8 cellular contexts compared by ENCODE assay signal in the genomic region with DNA sequence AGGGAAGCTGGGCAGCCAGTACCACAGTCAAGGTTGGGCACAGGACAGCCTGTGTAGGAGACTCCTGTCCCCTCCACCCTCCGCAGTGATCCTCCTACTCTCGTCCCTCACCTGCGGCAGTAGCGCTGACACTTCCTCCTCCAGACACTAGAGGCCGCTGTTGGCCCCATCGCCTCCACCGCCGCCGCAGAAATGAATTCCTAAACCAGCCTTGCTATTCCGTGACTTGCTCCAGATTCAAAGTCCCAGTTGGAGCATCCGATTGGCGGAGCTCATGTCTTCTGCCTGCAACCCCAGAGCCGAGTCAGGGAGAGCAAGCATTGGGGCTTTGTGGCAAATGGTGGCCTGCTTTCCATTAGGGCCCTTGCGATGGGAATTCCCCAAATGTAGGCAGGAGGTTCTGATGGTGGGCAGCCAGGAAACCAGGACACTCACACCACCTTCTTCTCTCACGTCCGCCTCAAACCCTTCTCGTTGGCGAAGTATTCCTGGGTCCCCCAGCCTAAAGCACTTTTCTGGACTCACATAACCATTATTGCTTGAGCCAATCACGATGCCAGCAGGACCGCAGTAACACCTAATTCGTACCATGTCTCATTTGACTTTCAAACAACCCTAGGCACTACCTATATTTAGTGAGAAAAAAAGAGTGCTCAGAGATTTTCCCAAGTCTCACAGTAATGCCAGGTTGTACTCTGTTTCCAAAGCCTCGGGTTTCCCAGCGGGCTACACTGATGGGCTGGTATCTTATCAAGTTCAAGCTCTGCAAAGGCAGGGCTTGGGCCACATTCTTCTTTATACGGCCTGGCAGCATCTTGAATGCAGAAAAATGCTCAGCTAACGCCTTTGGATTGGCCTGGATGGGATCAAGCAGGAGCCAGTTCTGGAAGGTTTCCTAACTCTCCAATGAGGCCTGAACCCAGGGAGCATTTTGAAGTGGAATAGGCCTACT. TPM values are rescaled to one million over a fixed set of nuclear protein-coding genes. Genes with fewer than 3 reads are reported as not detected.
DNase-seq lines count a peak whose midpoint lies in the region; ATAC-seq and TF ChIP-seq lines count a peak whose summit lies in the region.

No MANE protein-coding gene starts in this region.

- DNase-seq in HuH-7.5 (ENCODE audit: low spot score) (peak; percentile 78), fibroblast of mammary gland (ENCODE audit: low read depth) (peak; percentile 80)
- peak; percentile 67 for DNase-seq in activated T-helper 1 cell treated with anti-CD3 and anti-CD28 coated beads, Interleukin-12 subunit alpha, Interleukin-12 subunit beta, Interleukin-2, Interleukin-4 antibody, amounts not matched to agents 30 ng/mL and 10 ng/mL and 1 ng/mL, durations not matched to agents 14 hours and 24 hours and 36 hours (ENCODE audit: low spot score)
- no peak for DNase-seq in natural killer cell treated with Interleukin-12 subunit alpha and Interleukin-12 subunit beta and Interleukin-15 and Interleukin-18, amount 100 ng/mL, for 72 hours (ENCODE audit: low spot score)

- no peaks in the 10 kb centered on the region for H3K9me3 Mint-ChIP-seq in activated T-helper 1 cell treated with anti-CD3 and anti-CD28 coated beads, Interleukin-12 subunit alpha, Interleukin-12 subunit beta, Interleukin-2, Interleukin-4 antibody, amounts not matched to agents 30 ng/mL and 10 ng/mL and 1 ng/mL, durations not matched to agents 14 hours and 24 hours and 36 hours
- H3K9me3 Mint-ChIP-seq in natural killer cell treated with Interleukin-12 subunit alpha and Interleukin-12 subunit beta and Interleukin-15 and Interleukin-18, amount 100 ng/mL, for 72 hours = no peaks in the 10 kb centered on the region
- no peaks in the 10 kb centered on the region for H3K9me3 Mint-ChIP-seq in stimulated activated naive CD8-positive, alpha-beta T cell treated with anti-CD3 and anti-CD28 coated beads, Interleukin-15, Interleukin-2, amounts not matched to agents 100 ng/mL and 50 ng/mL, for 24 hours

- peaks cover 4% of the 10 kb centered on the region for H3K27me3 Mint-ChIP-seq in activated T-helper 1 cell treated with anti-CD3 and anti-CD28 coated beads, Interleukin-12 subunit alpha, Interleukin-12 subunit beta, Interleukin-2, Interleukin-4 antibody, amounts not matched to agents 30 ng/mL and 10 ng/mL and 1 ng/mL, durations not matched to agents 14 hours and 24 hours and 36 hours (ENCODE audit: insufficient read depth)
- H3K27me3 Mint-ChIP-seq in natural killer cell treated with Interleukin-12 subunit alpha and Interleukin-12 subunit beta and Interleukin-15 and Interleukin-18, amount 100 ng/mL, for 72 hours = no peaks in the 10 kb centered on the region
- H3K27me3 Mint-ChIP-seq in stimulated activated naive CD8-positive, alpha-beta T cell treated with anti-CD3 and anti-CD28 coated beads, Interleukin-15, Interleukin-2, amounts not matched to agents 100 ng/mL and 50 ng/mL, for 24 hours = no peaks in the 10 kb centered on the region

- intact Hi-C loops in activated T-helper 1 cell treated with anti-CD3 and anti-CD28 coated beads, Interleukin-12 subunit alpha, Interleukin-12 subunit beta, Interleukin-2, Interleukin-4 antibody, amounts not matched to agents 30 ng/mL and 10 ng/mL and 1 ng/mL, durations not matched to agents 14 hours and 24 hours and 36 hours (cut with micrococcal nuclease) = loop anchor here (2.0 kb wide), 3 partner anchors 33 to 881 kb away; a partner anchor contains a TSS

- peak overlapping the region; percentile 73 for H3K4me3 Mint-ChIP-seq in activated T-helper 1 cell treated with anti-CD3 and anti-CD28 coated beads, Interleukin-12 subunit alpha, Interleukin-12 subunit beta, Interleukin-2, Interleukin-4 antibody, amounts not matched to agents 30 ng/mL and 10 ng/mL and 1 ng/mL, durations not matched to agents 14 hours and 24 hours and 36 hours
- H3K4me3 Mint-ChIP-seq in natural killer cell treated with Interleukin-12 subunit alpha and Interleukin-12 subunit beta and Interleukin-15 and Interleukin-18, amount 100 ng/mL, for 72 hours = peak overlapping the region; percentile 91
- H3K4me3 Mint-ChIP-seq in stimulated activated naive CD8-positive, alpha-beta T cell treated with anti-CD3 and anti-CD28 coated beads, Interleukin-15, Interleukin-2, amounts not matched to agents 100 ng/mL and 50 ng/mL, for 24 hours = peak overlapping the region; percentile 92

- no peaks in the 10 kb centered on the region for H3K27me3 ChIP-seq in ACC112 (ENCODE audit: insufficient read depth, low read length)

- peak; percentile 94 for TF ChIP-seq CTCF in fibroblast of mammary gland (conservative IDR thresholded peaks at IDR 0.05; ENCODE audit: control insufficient read depth, insufficient read depth, low read depth, low read length)

- ATAC-seq in natural killer cell treated with Interleukin-12 subunit alpha and Interleukin-12 subunit beta and Interleukin-15 and Interleukin-18, amount 100 ng/mL, for 72 hours = no peak

- H3K27ac Mint-ChIP-seq in activated T-helper 1 cell treated with anti-CD3 and anti-CD28 coated beads, Interleukin-12 subunit alpha, Interleukin-12 subunit beta, Interleukin-2, Interleukin-4 antibody, amounts not matched to agents 30 ng/mL and 10 ng/mL and 1 ng/mL, durations not matched to agents 14 hours and 24 hours and 36 hours = peak overlapping the region; percentile 93
- peak overlapping the region; percentile 92 to 93 for H3K27ac Mint-ChIP-seq in natural killer cell treated with Interleukin-12 subunit alpha and Interleukin-12 subunit beta and Interleukin-15 and Interleukin-18, amount 100 ng/mL, for 72 hours
- H3K27ac Mint-ChIP-seq in stimulated activated naive CD8-positive, alpha-beta T cell treated with anti-CD3 and anti-CD28 coated beads, Interleukin-15, Interleukin-2, amounts not matched to agents 100 ng/mL and 50 ng/mL, for 24 hours = peak overlapping the region; percentile 91

- peak overlapping the region; percentile 96 for H3K27ac ChIP-seq in ACC112 (ENCODE audit: low read depth, low read length)

- H3K36me3 Mint-ChIP-seq in activated T-helper 1 cell treated with anti-CD3 and anti-CD28 coated beads, Interleukin-12 subunit alpha, Interleukin-12 subunit beta, Interleukin-2, Interleukin-4 antibody, amounts not matched to agents 30 ng/mL and 10 ng/mL and 1 ng/mL, durations not matched to agents 14 hours and 24 hours and 36 hours (ENCODE audit: low read depth) = peaks cover 15% of the 10 kb centered on the region
- peaks cover 3% of the 10 kb centered on the region for H3K36me3 Mint-ChIP-seq in natural killer cell treated with Interleukin-12 subunit alpha and Interleukin-12 subunit beta and Interleukin-15 and Interleukin-18, amount 100 ng/mL, for 72 hours
- H3K36me3 Mint-ChIP-seq in stimulated activated naive CD8-positive, alpha-beta T cell treated with anti-CD3 and anti-CD28 coated beads, Interleukin-15, Interleukin-2, amounts not matched to agents 100 ng/mL and 50 ng/mL, for 24 hours (ENCODE audit: low read depth) = peaks cover 16% of the 10 kb centered on the region

- peaks cover 45% of the 10 kb centered on the region for H3K4me1 Mint-ChIP-seq in activated T-helper 1 cell treated with anti-CD3 and anti-CD28 coated beads, Interleukin-12 subunit alpha, Interleukin-12 subunit beta, Interleukin-2, Interleukin-4 antibody, amounts not matched to agents 30 ng/mL and 10 ng/mL and 1 ng/mL, durations not matched to agents 14 hours and 24 hours and 36 hours (ENCODE audit: low read depth)
- peaks cover 33 to 35% of the 10 kb centered on the region in 2 donors for H3K4me1 Mint-ChIP-seq in natural killer cell treated with Interleukin-12 subunit alpha and Interleukin-12 subunit beta and Interleukin-15 and Interleukin-18, amount 100 ng/mL, for 72 hours (ENCODE audit: low read depth in 2 of 2)
- peaks cover 58% of the 10 kb centered on the region for H3K4me1 Mint-ChIP-seq in stimulated activated naive CD8-positive, alpha-beta T cell treated with anti-CD3 and anti-CD28 coated beads, Interleukin-15, Interleukin-2, amounts not matched to agents 100 ng/mL and 50 ng/mL, for 24 hours (ENCODE audit: low read depth)

- H2AFZ ChIP-seq in ACC112 (ENCODE audit: low read length, unreplicated experiment) = peak overlapping the region; percentile 35

- no peaks in the 10 kb centered on the region for H3K36me3 ChIP-seq in ACC112 (ENCODE audit: insufficient read depth, low read length)

- no peaks in the 10 kb centered on the region for H3K79me2 ChIP-seq in ACC112 (ENCODE audit: control insufficient read depth, insufficient read depth, low read length, unreplicated experiment)

- peak; percentile 28 for TF ChIP-seq POLR2A in GM18526 (IDR thresholded peaks at IDR 0.05; ENCODE audit: extremely low read depth, insufficient read length)

- H3K4me3 ChIP-seq in ACC112 (ENCODE audit: low read depth, low read length) = peak overlapping the region; percentile 82
- no peak overlapping the region for H3K4me3 ChIP-seq in fibroblast of mammary gland (ENCODE audit: control insufficient read depth, low read depth, low read length)

- peaks cover 39% of the 10 kb centered on the region for H3K4me1 ChIP-seq in ACC112 (ENCODE audit: control insufficient read depth, insufficient read depth, low read length, unreplicated experiment)

RNA-seq across cellular contexts. Expression of a gene that starts 1.2 kb away (rescaled TPM):
- polyA plus RNA-seq in PFSK-1 (2012; ENCODE audit: insufficient read length, low read depth) = 41.4 TPM
- total RNA-seq in activated T-helper 1 cell treated with anti-CD3 and anti-CD28 coated beads, Interleukin-12 subunit alpha, Interleukin-12 subunit beta, Interleukin-2, Interleukin-4 antibody, amounts not matched to agents 30 ng/mL and 10 ng/mL and 1 ng/mL, durations not matched to agents 14 hours and 24 hours and 36 hours = 40.8 and 45.3 TPM in 2 replicates
- 10 to 100 TPM; 43.4 to 47.9 TPM for total RNA-seq in natural killer cell treated with Interleukin-12 subunit alpha and Interleukin-12 subunit beta and Interleukin-15 and Interleukin-18, amount 100 ng/mL, for 72 hours

RNA-seq across cellular contexts. Expression of a gene that starts 24.3 kb away (rescaled TPM):
- 0.48 TPM for polyA plus RNA-seq in PFSK-1 (2012; ENCODE audit: insufficient read length, low read depth)
- total RNA-seq in activated T-helper 1 cell treated with anti-CD3 and anti-CD28 coated beads, Interleukin-12 subunit alpha, Interleukin-12 subunit beta, Interleukin-2, Interleukin-4 antibody, amounts not matched to agents 30 ng/mL and 10 ng/mL and 1 ng/mL, durations not matched to agents 14 hours and 24 hours and 36 hours = 211 and 217 TPM in 2 replicates
- total RNA-seq in natural killer cell treated with Interleukin-12 subunit alpha and Interleukin-12 subunit beta and Interleukin-15 and Interleukin-18, amount 100 ng/mL, for 72 hours = 100 to 1,000 TPM; 159 to 161 TPM

RNA-seq across cellular contexts. Expression of a gene that starts 24.9 kb away (rescaled TPM):
- 0.26 TPM for polyA plus RNA-seq in PFSK-1 (2012; ENCODE audit: insufficient read length, low read depth)
- not detected in 2 replicates for total RNA-seq in activated T-helper 1 cell treated with anti-CD3 and anti-CD28 coated beads, Interleukin-12 subunit alpha, Interleukin-12 subunit beta, Interleukin-2, Interleukin-4 antibody, amounts not matched to agents 30 ng/mL and 10 ng/mL and 1 ng/mL, durations not matched to agents 14 hours and 24 hours and 36 hours
- not detected for total RNA-seq in natural killer cell treated with Interleukin-12 subunit alpha and Interleukin-12 subunit beta and Interleukin-15 and Interleukin-18, amount 100 ng/mL, for 72 hours

RNA-seq across cellular contexts. Expression of a gene that starts 31.2 kb away (rescaled TPM):
- polyA plus RNA-seq in PFSK-1 (2012; ENCODE audit: insufficient read length, low read depth) = 0.09 TPM
- total RNA-seq in activated T-helper 1 cell treated with anti-CD3 and anti-CD28 coated beads, Interleukin-12 subunit alpha, Interleukin-12 subunit beta, Interleukin-2, Interleukin-4 antibody, amounts not matched to agents 30 ng/mL and 10 ng/mL and 1 ng/mL, durations not matched to agents 14 hours and 24 hours and 36 hours = 0.23 TPM in 1 of 2 replicates, not detected in the other
- total RNA-seq in natural killer cell treated with Interleukin-12 subunit alpha and Interleukin-12 subunit beta and Interleukin-15 and Interleukin-18, amount 100 ng/mL, for 72 hours = not detected

RNA-seq across cellular contexts. Expression of a gene that starts 32.7 kb away (rescaled TPM):
- 17.9 TPM for polyA plus RNA-seq in PFSK-1 (2012; ENCODE audit: insufficient read length, low read depth)
- total RNA-seq in activated T-helper 1 cell treated with anti-CD3 and anti-CD28 coated beads, Interleukin-12 subunit alpha, Interleukin-12 subunit beta, Interleukin-2, Interleukin-4 antibody, amounts not matched to agents 30 ng/mL and 10 ng/mL and 1 ng/mL, durations not matched to agents 14 hours and 24 hours and 36 hours = 30.1 and 30.6 TPM in 2 replicates
- 10 to 100 TPM; 26.8 to 27.8 TPM for total RNA-seq in natural killer cell treated with Interleukin-12 subunit alpha and Interleukin-12 subunit beta and Interleukin-15 and Interleukin-18, amount 100 ng/mL, for 72 hours
